ENCODE assay signal across 8 cellular contexts in genomic region chr3:30682434-30683155, GRCh38.
DNase-seq lines count a peak whose midpoint lies in the region; ATAC-seq and TF ChIP-seq lines count a peak whose summit lies in the region.

No MANE protein-coding gene starts in this region.

- no peaks in the 10 kb centered on the region for H3K27me3 Mint-ChIP-seq in MCF 10A (ENCODE audit: insufficient read depth, unreplicated experiment)
- H3K27me3 Mint-ChIP-seq in activated CD8-positive, alpha-beta T cell treated with anti-CD3 and anti-CD28 coated beads for 36 hours, result no peaks in the 10 kb centered on the region

- H3K27ac Mint-ChIP-seq in MCF 10A (ENCODE audit: low read depth, unreplicated experiment), result peak overlapping the region; percentile 51
- peak overlapping the region; percentile 84 for H3K27ac Mint-ChIP-seq in activated CD8-positive, alpha-beta T cell treated with anti-CD3 and anti-CD28 coated beads for 36 hours

- BruUV-seq in MCF 10A (replicated peaks; lab: Mats Ljungman, UMichigan), result no TSS peak
- BruUV-seq in mammary epithelial cell (replicated peaks; lab: Mats Ljungman, UMichigan), result no TSS peak

- H3K27ac ChIP-seq in mammary epithelial cell (ENCODE audit: insufficient read depth, low read depth, low read length) (no peak overlapping the region), liver (ENCODE audit: low read depth in 1 of 2, low read length in 2 of 2) (peak overlapping the region; percentile 14 to 28), transverse colon (peak overlapping the region; percentile 51 to 78 (median 70))

- peaks cover 41% of the 10 kb centered on the region for H3K4me1 Mint-ChIP-seq in MCF 10A (ENCODE audit: insufficient read depth, unreplicated experiment)
- peaks cover 87% of the 10 kb centered on the region for H3K4me1 Mint-ChIP-seq in activated CD8-positive, alpha-beta T cell treated with anti-CD3 and anti-CD28 coated beads for 36 hours (ENCODE audit: low read depth)

- POLR2A ChIA-PET in MCF 10A (lab: Yijun Ruan, JAX), result interaction anchor here (0.6 to 1.7 kb wide), 2 partner anchors 11 to 57 kb away, joined by 3 to 6 read pairs; no protein-coding TSS in a partner anchor
- POLR2A ChIA-PET in activated CD8-positive, alpha-beta T cell treated with anti-CD3 and anti-CD28 coated beads for 36 hours (lab: Charles Lee), result interaction anchor here (0.6 to 2.0 kb wide), 9 partner anchors 15 to 612 kb away, joined by 3 to 15 read pairs (median 3); partner anchors contain the start of gene TGFBR2

- peaks cover 98% of the 10 kb centered on the region for H3K36me3 Mint-ChIP-seq in MCF 10A (ENCODE audit: insufficient read depth, unreplicated experiment)
- H3K36me3 Mint-ChIP-seq in activated CD8-positive, alpha-beta T cell treated with anti-CD3 and anti-CD28 coated beads for 36 hours (ENCODE audit: low read depth), result peaks cover 86% of the 10 kb centered on the region

- H3K9me3 ChIP-seq in mammary epithelial cell (replicated peaks; ENCODE audit: insufficient read depth, low read length) (no peaks in the 10 kb centered on the region), liver (ENCODE audit: control insufficient read depth in 4 of 4, low read length in 3 of 4) (no peaks in the 10 kb centered on the region), transverse colon (no peaks in the 10 kb centered on the region)

- DNase-seq in MCF 10A (ENCODE audit: unreplicated experiment), result no peak
- no peak for DNase-seq in mammary epithelial cell
- DNase-seq in activated CD8-positive, alpha-beta T cell treated with anti-CD3 and anti-CD28 coated beads for 36 hours, result no peak
- DNase-seq in transverse colon, result no peak
- no peak for DNase-seq in hepatic stellate cell (ENCODE audit: low spot score)
- DNase-seq in left colon, result no peak
- DNase-seq in NCI-H187 (lab: John Stamatoyannopoulos, UW), result no peak

- no peaks in the 10 kb centered on the region for H4K20me1 ChIP-seq in mammary epithelial cell (ENCODE audit: insufficient read depth, low read length)

- peaks cover 96% of the 10 kb centered on the region for H3K79me2 ChIP-seq in mammary epithelial cell (ENCODE audit: insufficient read depth, low read length)

- ATAC-seq in activated CD8-positive, alpha-beta T cell treated with anti-CD3 and anti-CD28 coated beads for 36 hours, result peak; percentile 60
- no peak for ATAC-seq in left colon

- H3K4me3 ChIP-seq in mammary epithelial cell (replicated peaks in 1 of 3; ENCODE audit: insufficient read depth in 1 of 3, low read depth in 2 of 3, low read length in 3 of 3) (no peak overlapping the region), liver (ENCODE audit: low read depth in 1 of 3, low read length in 3 of 3) (no peak overlapping the region), transverse colon (no peak overlapping the region)

- H3K27me3 ChIP-seq in mammary epithelial cell (ENCODE audit: insufficient read depth, low read length) (no peaks in the 10 kb centered on the region), liver (ENCODE audit: control insufficient read depth in 4 of 4, insufficient read depth in 4 of 4, low read length in 3 of 4) (no peaks in the 10 kb centered on the region), transverse colon (no peaks in the 10 kb centered on the region)

- no peak for TF ChIP-seq EP300 in transverse colon (IDR thresholded peaks at IDR 0.05; ENCODE audit: low read depth)

- H3K9ac ChIP-seq in mammary epithelial cell (ENCODE audit: insufficient read depth, low read length) (no peak overlapping the region), liver (ENCODE audit: low read depth in 1 of 2, low read length in 2 of 2) (no peak overlapping the region)

- TF ChIP-seq CTCF in MCF 10A (IDR thresholded peaks at IDR 0.05; ENCODE audit: unreplicated experiment), result no peak
- TF ChIP-seq CTCF in mammary epithelial cell (conservative IDR thresholded peaks at IDR 0.05 in 1 of 2, IDR thresholded peaks at IDR 0.05 in 1 of 2; ENCODE audit: extremely low read depth in 1 of 2, insufficient read depth in 1 of 2, low read depth in 1 of 2, low read length in 2 of 2), result no peak
- TF ChIP-seq CTCF in activated CD8-positive, alpha-beta T cell treated with anti-CD3 and anti-CD28 coated beads for 36 hours (IDR thresholded peaks at IDR 0.05), result no peak
- TF ChIP-seq CTCF in liver (IDR thresholded peaks at IDR 0.05; ENCODE audit: low read depth, low read length, missing input control), result no peak
- TF ChIP-seq CTCF in transverse colon (IDR thresholded peaks at IDR 0.05), result no peak

- no peaks in the 10 kb centered on the region for H3K9me3 Mint-ChIP-seq in MCF 10A (ENCODE audit: unreplicated experiment)
- H3K9me3 Mint-ChIP-seq in activated CD8-positive, alpha-beta T cell treated with anti-CD3 and anti-CD28 coated beads for 36 hours, result no peaks in the 10 kb centered on the region

- H3K4me3 Mint-ChIP-seq in MCF 10A (ENCODE audit: unreplicated experiment), result no peak overlapping the region
- no peak overlapping the region for H3K4me3 Mint-ChIP-seq in activated CD8-positive, alpha-beta T cell treated with anti-CD3 and anti-CD28 coated beads for 36 hours

- peaks cover 60% of the 10 kb centered on the region for H3K36me3 ChIP-seq in mammary epithelial cell (ENCODE audit: insufficient read depth, low read length)
- peaks cover 6 to 26% (median 10%) of the 10 kb centered on the region in 4 donors for H3K36me3 ChIP-seq in liver (ENCODE audit: control insufficient read depth in 4 of 4, insufficient read depth in 3 of 4, low read depth in 1 of 4, low read length in 3 of 4)
- peaks cover 0 to 23% (median 9%) of the 10 kb centered on the region in 4 donors for H3K36me3 ChIP-seq in transverse colon

- no peak for TF ChIP-seq RAD21 in liver (IDR thresholded peaks at IDR 0.05)

- TF ChIP-seq POLR2A in transverse colon (IDR thresholded peaks at IDR 0.05), result no peak

- 100% methylated on average over 1 of the region's 1 CpG for WGBS in mammary epithelial cell (ENCODE audit: low coverage, missing lambda C conversion rate)
- WGBS in liver, result 78% methylated on average over 1 of the region's 1 CpG
- 43 to 52% methylated on average over 1 of the region's 1 CpG for WGBS in transverse colon (ENCODE audit: low coverage in 1 of 2), 2 donors

- peaks cover 22% of the 10 kb centered on the region for H3K4me1 ChIP-seq in mammary epithelial cell (ENCODE audit: insufficient read depth, low read length)
- peaks cover 0 to 5% (median 3%) of the 10 kb centered on the region in 4 donors for H3K4me1 ChIP-seq in liver (ENCODE audit: control insufficient read depth in 4 of 4, insufficient read depth in 4 of 4, low read length in 3 of 4)
- peaks cover 32 to 76% (median 45%) of the 10 kb centered on the region in 4 donors for H3K4me1 ChIP-seq in transverse colon

- no peak overlapping the region for H3K4me2 ChIP-seq in mammary epithelial cell (ENCODE audit: insufficient read depth, low read depth, low read length)

- intact Hi-C loops in MCF 10A (cut with micrococcal nuclease) (no loop called here), mammary epithelial cell (cut with micrococcal nuclease) (no loop called here), transverse colon (cut with DNase I; ENCODE audit: low total_unique reads) (loop anchor here (10.0 kb wide), 2 partner anchors 68 to 168 kb away; no protein-coding TSS in a partner anchor), left colon (cut with DNase I, micrococcal nuclease) (no loop called here)
- intact Hi-C loops in activated CD8-positive, alpha-beta T cell treated with anti-CD3 and anti-CD28 coated beads for 36 hours (cut with micrococcal nuclease), result no loop called here

- in situ Hi-C loops in mammary epithelial cell (cut with MboI; ENCODE audit: low sequenced_read_pairs in 2 of 2) (loop anchor here in 1 of 2 donors (25.0 kb wide), 1 partner anchor 570 kb away; no protein-coding TSS in a partner anchor), transverse colon (cut with MboI; ENCODE audit: low pct_ligation_motif_present in 1 of 4, low pct_unique_long_range_greater_than_20kb in 1 of 4, low sequenced_read_pairs in 3 of 4) (loop anchor here in 1 of 4 donors (25.0 kb wide), 1 partner anchor 170 kb away; no protein-coding TSS in a partner anchor)

- dilution Hi-C loops in mammary epithelial cell (cut with HindIII; ENCODE audit: low sequenced_read_pairs), result no loop called here

- CTCF ChIA-PET in MCF 10A (lab: Yijun Ruan, JAX) (interaction anchor here (1.0 to 1.2 kb wide), 2 partner anchors 10 to 484 kb away, joined by 3 to 7 read pairs; no protein-coding TSS in a partner anchor), mammary epithelial cell (lab: Charles Lee; ENCODE audit: low non-redundant PET) (no interaction called here)
- CTCF ChIA-PET in activated CD8-positive, alpha-beta T cell treated with anti-CD3 and anti-CD28 coated beads for 36 hours (lab: Charles Lee), result interaction anchor here (0.7 to 5.9 kb wide), 6 partner anchors 9 to 591 kb away, joined by 3 to 40 read pairs (median 4); no protein-coding TSS in a partner anchor

- H2AFZ ChIP-seq in mammary epithelial cell (ENCODE audit: low read depth, low read length), result no peak overlapping the region

TF ChIP-seq in liver, 16 proteins besides CTCF, POLR2A, EP300 and RAD21 (continues in another document):
- TF ChIP-seq HNF4G (IDR thresholded peaks at IDR 0.05), result no peak
- no peak for TF ChIP-seq GABPA (IDR thresholded peaks at IDR 0.05 in 1 of 2, conservative IDR thresholded peaks at IDR 0.05 in 1 of 2)
- no peak for TF ChIP-seq REST (IDR thresholded peaks at IDR 0.05)
